ENCODE assay signal across 1 cellular context in the genomic region with DNA sequence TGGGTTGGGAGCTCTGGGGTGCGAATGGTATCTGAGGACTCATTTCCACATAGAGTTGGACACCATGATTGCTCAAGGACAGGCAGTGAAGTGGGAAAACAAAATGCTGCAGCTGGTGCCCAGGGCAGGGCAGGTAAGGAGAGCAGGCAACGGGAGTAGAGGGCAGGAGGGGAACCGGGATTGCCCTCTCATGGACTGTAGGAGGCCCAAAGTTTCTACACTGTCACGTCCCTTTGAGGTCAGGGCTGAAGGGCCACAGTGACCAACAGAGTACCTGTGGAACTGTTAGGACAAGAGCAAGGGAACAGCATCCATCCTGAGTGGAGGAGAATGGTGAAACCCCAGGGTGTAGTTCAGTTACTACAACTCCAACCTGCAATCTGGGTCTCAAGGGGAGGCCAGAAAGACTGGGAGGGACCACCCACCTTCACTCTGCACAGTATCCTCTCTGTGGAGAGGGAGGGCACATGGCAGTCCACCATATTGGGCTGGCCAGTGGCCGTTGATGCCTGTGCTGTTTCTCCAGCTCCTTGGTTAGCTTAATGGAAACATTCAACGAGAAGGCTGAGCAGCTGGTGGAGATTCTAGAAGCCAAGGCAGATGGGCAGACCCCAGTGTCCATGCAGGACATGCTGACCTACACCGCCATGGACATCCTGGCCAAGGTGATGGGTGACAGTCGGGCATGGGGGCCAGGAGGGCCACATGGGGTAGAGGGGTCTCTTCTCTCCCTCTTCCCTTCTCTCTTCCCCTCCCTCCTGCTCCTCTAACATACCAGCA.
TF ChIP-seq lines count a peak whose summit lies in the region.

No MANE protein-coding gene starts in this region.

TF ChIP-seq in WTC11, 78 proteins besides CTCF, POLR2A, EP300 and RAD21 (continued from another document):
- TF ChIP-seq, protein P1, sequence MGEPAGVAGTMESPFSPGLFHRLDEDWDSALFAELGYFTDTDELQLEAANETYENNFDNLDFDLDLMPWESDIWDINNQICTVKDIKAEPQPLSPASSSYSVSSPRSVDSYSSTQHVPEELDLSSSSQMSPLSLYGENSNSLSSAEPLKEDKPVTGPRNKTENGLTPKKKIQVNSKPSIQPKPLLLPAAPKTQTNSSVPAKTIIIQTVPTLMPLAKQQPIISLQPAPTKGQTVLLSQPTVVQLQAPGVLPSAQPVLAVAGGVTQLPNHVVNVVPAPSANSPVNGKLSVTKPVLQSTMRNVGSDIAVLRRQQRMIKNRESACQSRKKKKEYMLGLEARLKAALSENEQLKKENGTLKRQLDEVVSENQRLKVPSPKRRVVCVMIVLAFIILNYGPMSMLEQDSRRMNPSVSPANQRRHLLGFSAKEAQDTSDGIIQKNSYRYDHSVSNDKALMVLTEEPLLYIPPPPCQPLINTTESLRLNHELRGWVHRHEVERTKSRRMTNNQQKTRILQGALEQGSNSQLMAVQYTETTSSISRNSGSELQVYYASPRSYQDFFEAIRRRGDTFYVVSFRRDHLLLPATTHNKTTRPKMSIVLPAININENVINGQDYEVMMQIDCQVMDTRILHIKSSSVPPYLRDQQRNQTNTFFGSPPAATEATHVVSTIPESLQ (CRISPR knock-in tag; IDR thresholded peaks at IDR 0.05), result no peak
- TF ChIP-seq SMAD3 (CRISPR knock-in tag; IDR thresholded peaks at IDR 0.05; ENCODE audit: borderline replicate concordance) (no peak), EMX1 (CRISPR knock-in tag; IDR thresholded peaks at IDR 0.05) (no peak), FOXP1 (CRISPR knock-in tag; IDR thresholded peaks at IDR 0.05; ENCODE audit: borderline replicate concordance) (no peak), CBFB (CRISPR knock-in tag; IDR thresholded peaks at IDR 0.05; ENCODE audit: low read depth) (no peak), TEAD4 (CRISPR knock-in tag; IDR thresholded peaks at IDR 0.05) (no peak), CREB1 (CRISPR knock-in tag; IDR thresholded peaks at IDR 0.05) (no peak), ZNF671 (CRISPR knock-in tag; IDR thresholded peaks at IDR 0.05) (no peak), CREM (CRISPR knock-in tag; IDR thresholded peaks at IDR 0.05) (no peak), JUN (CRISPR knock-in tag; IDR thresholded peaks at IDR 0.05) (no peak)
